ENCODE assay signal across 8 cellular contexts in genomic region chr5:170302729-170303501, GRCh38. TPM values are rescaled to one million over a fixed set of nuclear protein-coding genes. Genes with fewer than 3 reads are reported as not detected.
A peak's percentile ranks its signal among the peaks of the same experiment; 100 is the strongest.
DNase-seq lines count a peak whose midpoint lies in the region; ATAC-seq lines count a peak whose summit lies in the region.

No MANE protein-coding gene starts in this region.

- peaks cover 69% of the 10 kb centered on the region for H3K4me1 ChIP-seq in CD4-positive, alpha-beta memory T cell (ENCODE audit: insufficient read depth, low read length)

- peak overlapping the region; percentile 77 to 97 (median 88) for H3K4me3 Mint-ChIP-seq in CD4-positive, alpha-beta memory T cell
- H3K4me3 Mint-ChIP-seq in stimulated activated effector memory CD8-positive, alpha-beta T cell treated with anti-CD3 and anti-CD28 coated beads, Interleukin-12 subunit alpha, Interleukin-12 subunit beta, amount 100 ng/mL, for 72 hours, result peak overlapping the region; percentile 65

- peak overlapping the region; percentile 88 to 99 (median 97) for H3K27ac Mint-ChIP-seq in CD4-positive, alpha-beta memory T cell
- H3K27ac Mint-ChIP-seq in stimulated activated effector memory CD8-positive, alpha-beta T cell treated with anti-CD3 and anti-CD28 coated beads, Interleukin-12 subunit alpha, Interleukin-12 subunit beta, amount 100 ng/mL, for 72 hours, result peak overlapping the region; percentile 82

- H3K4me3 ChIP-seq in CD4-positive, alpha-beta memory T cell (ENCODE audit: low read length in 2 of 2), result peak overlapping the region; percentile 50 to 63

- H3K36me3 ChIP-seq in CD4-positive, alpha-beta memory T cell (ENCODE audit: insufficient read depth, low read length), result no peaks in the 10 kb centered on the region

- CTCF ChIA-PET in CD4-positive, alpha-beta memory T cell (lab: Charles Lee; ENCODE audit: partially characterized antibody), result interaction anchor here (0.9 to 19.2 kb wide), 10 partner anchors 11 to 41 kb away, joined by 3 to 384 read pairs (median 9); no protein-coding TSS in a partner anchor

- H3K9me3 ChIP-seq in CD4-positive, alpha-beta memory T cell (ENCODE audit: control insufficient read depth in 1 of 2, low read length in 2 of 2), result no peaks in the 10 kb centered on the region

- H3K4me1 Mint-ChIP-seq in CD4-positive, alpha-beta memory T cell, result peaks cover 39 to 87% (median 67%) of the 10 kb centered on the region in 4 donors
- peaks cover 70% of the 10 kb centered on the region for H3K4me1 Mint-ChIP-seq in stimulated activated effector memory CD8-positive, alpha-beta T cell treated with anti-CD3 and anti-CD28 coated beads, Interleukin-12 subunit alpha, Interleukin-12 subunit beta, amount 100 ng/mL, for 72 hours

- POLR2A ChIA-PET in CD4-positive, alpha-beta memory T cell (lab: Charles Lee; ENCODE audit: partially characterized antibody), result interaction anchor here (0.6 to 26.7 kb wide), 12 partner anchors 11 to 70 kb away, joined by 3 to 1265 read pairs (median 6); partner anchors contain the start of gene C5orf58

- H3K9me3 Mint-ChIP-seq in CD4-positive, alpha-beta memory T cell, result no peaks in the 10 kb centered on the region
- no peaks in the 10 kb centered on the region for H3K9me3 Mint-ChIP-seq in stimulated activated effector memory CD8-positive, alpha-beta T cell treated with anti-CD3 and anti-CD28 coated beads, Interleukin-12 subunit alpha, Interleukin-12 subunit beta, amount 100 ng/mL, for 72 hours

- peak; percentile 85 to 91 (median 88) for DNase-seq in CD4-positive, alpha-beta memory T cell
- DNase-seq in KG1 (lab: John Stamatoyannopoulos, UW), result peak; percentile 84
- DNase-seq in activated CD8-positive, alpha-beta memory T cell treated with anti-CD3 and anti-CD28 coated beads for 4 hours (ENCODE audit: low read depth in 2 of 2), result peak; percentile 56 to 64
- peak; percentile 64 for DNase-seq in left cardiac atrium
- no peak for DNase-seq in stimulated activated effector memory CD8-positive, alpha-beta T cell treated with anti-CD3 and anti-CD28 coated beads, Interleukin-12 subunit alpha, Interleukin-12 subunit beta, amount 100 ng/mL, for 72 hours (ENCODE audit: low spot score in 2 of 2)
- no peak for DNase-seq in cortex of kidney (lab: John Stamatoyannopoulos, UW)

- peaks cover 0 to 2% of the 10 kb centered on the region in 2 donors for H3K36me3 Mint-ChIP-seq in CD4-positive, alpha-beta memory T cell
- H3K36me3 Mint-ChIP-seq in stimulated activated effector memory CD8-positive, alpha-beta T cell treated with anti-CD3 and anti-CD28 coated beads, Interleukin-12 subunit alpha, Interleukin-12 subunit beta, amount 100 ng/mL, for 72 hours, result peaks cover 5% of the 10 kb centered on the region

- H3K27me3 ChIP-seq in CD4-positive, alpha-beta memory T cell (ENCODE audit: insufficient read depth, low read length), result no peaks in the 10 kb centered on the region

- ATAC-seq in GM21526 (IDR thresholded peaks at IDR 0.05; ENCODE audit: low FRiP score, unreplicated experiment) (peak; percentile 91), left cardiac atrium (peak; percentile 11 to 56), HG02970 (IDR thresholded peaks at IDR 0.05; ENCODE audit: low FRiP score, unreplicated experiment) (no peak)
- ATAC-seq in stimulated activated effector memory CD8-positive, alpha-beta T cell treated with anti-CD3 and anti-CD28 coated beads, Interleukin-12 subunit alpha, Interleukin-12 subunit beta, amount 100 ng/mL, for 72 hours, result peak; percentile 91

- intact Hi-C loops in CD4-positive, alpha-beta memory T cell (cut with micrococcal nuclease), result loop anchor here (1.0 to 5.0 kb wide), 6 partner anchors 8 to 36 kb away; no protein-coding TSS in a partner anchor
- intact Hi-C loops in left cardiac atrium (cut with DNase I), result no loop called here

- H3K27ac ChIP-seq in CD4-positive, alpha-beta memory T cell (ENCODE audit: low read depth, low read length), result peak overlapping the region; percentile 82

- no peaks in the 10 kb centered on the region for H3K27me3 Mint-ChIP-seq in CD4-positive, alpha-beta memory T cell

RNA-seq across cellular contexts. Expression of gene LCP2, which starts 5.3 kb away (rescaled TPM):
- 100 to 1,000 TPM; 291 to 318 TPM for total RNA-seq in CD4-positive, alpha-beta memory T cell
- 100 to 1,000 TPM; 117 to 259 TPM for polyA plus RNA-seq in CD4-positive, alpha-beta memory T cell
- 10 to 100 TPM; 10.6 to 12.3 TPM for total RNA-seq in left cardiac atrium

Comparison
In these comparisons a context has a peak if more than half of its experiments do, and no peak if none do; other contexts are left out.
1. DNase-seq: peak in CD4-positive, alpha-beta memory T cell (5 of 5), KG1 (single experiment), activated CD8-positive, alpha-beta memory T cell treated with anti-CD3 and anti-CD28 coated beads for 4 hours (2 of 2) and left cardiac atrium (single experiment); none in stimulated activated effector memory CD8-positive, alpha-beta T cell treated with anti-CD3 and anti-CD28 coated beads, Interleukin-12 subunit alpha, Interleukin-12 subunit beta, amount 100 ng/mL, for 72 hours (0 of 2) and cortex of kidney (single experiment).
2. RNA of gene LCP2, which starts 5.3 kb away (total RNA-seq): 291 to 318 TPM in CD4-positive, alpha-beta memory T cell; 10.6 to 12.3 TPM in left cardiac atrium; every median in the first group is over 10 times any median in the second.